17 cellular contexts compared by ENCODE assay signal in genomic region chr11:125175166-125175565, GRCh38. TPM values are rescaled to one million over a fixed set of nuclear protein-coding genes. Genes with fewer than 3 reads are reported as not detected.
DNase-seq lines count a peak whose midpoint lies in the region; ATAC-seq and TF ChIP-seq lines count a peak whose summit lies in the region.
"Had no signal": no experiment of that assay in that cellular context is flagged by ENCODE, and none has a peak within 500 bp of the region (broad histone marks: within the 10 kb centered on the region; RNA-seq: fewer than 3 reads in every experiment).

No MANE protein-coding gene starts in this region.

- no peak for TF ChIP-seq CTCF in spleen (IDR thresholded peaks at IDR 0.05 in 8 of 11, conservative IDR thresholded peaks at IDR 0.05 in 3 of 11)

- no peak overlapping the region for H2BK12ac ChIP-seq in mesenchymal stem cell (ENCODE audit: low read length in 2 of 2)

- DNase-seq in SJCRH30 (no peak), mesenchymal stem cell (no peak), spleen (peak; percentile 56), NCI-H510A treated with DMSO at 0.1 percent for 48 hours (lab: John Stamatoyannopoulos, UW) (no peak)
- no peak for DNase-seq in activated T-helper 2 cell treated with anti-CD3 and anti-CD28 coated beads, Interferon-gamma antibody, Interleukin-2, Interleukin-4, amounts not matched to agents 10 μg/mL and 5 μg/mL and 100 μg/mL, durations not matched to agents 14 hours and 24 hours and 36 hours (ENCODE audit: low spot score)
- DNase-seq: 8988T; AML-193; C1 segment of cervical spinal cord; CD4-positive, alpha-beta T cell; DMS79; GOT3; HFFc6; KBM-7 had no signal

- peaks cover 25% of the 10 kb centered on the region for H3K27me3 Mint-ChIP-seq in activated T-helper 2 cell treated with anti-CD3 and anti-CD28 coated beads, Interferon-gamma antibody, Interleukin-2, Interleukin-4, amounts not matched to agents 10 μg/mL and 5 μg/mL and 100 μg/mL, durations not matched to agents 14 hours and 24 hours and 36 hours (ENCODE audit: low read depth)

- H2AK5ac ChIP-seq in mesenchymal stem cell (ENCODE audit: low read length, severe bottlenecking), result peak overlapping the region; percentile 10

- peak overlapping the region in 1 of 2 experiments; percentile 53 for H3K14ac ChIP-seq in mesenchymal stem cell (ENCODE audit: low read length in 2 of 2)

- H4K91ac ChIP-seq in mesenchymal stem cell (ENCODE audit: low read length), result no peak overlapping the region

- no peak overlapping the region for H2BK15ac ChIP-seq in mesenchymal stem cell (ENCODE audit: low read depth, poor library complexity, severe bottlenecking)

- H3K4ac ChIP-seq in mesenchymal stem cell (ENCODE audit: low read depth in 1 of 2, low read length in 2 of 2), result no peak overlapping the region

- H3K79me1 ChIP-seq in mesenchymal stem cell (replicated peaks; ENCODE audit: low read length, poor library complexity, severe bottlenecking), result peaks cover 25% of the 10 kb centered on the region

- no peak for ATAC-seq in GM21526 (IDR thresholded peaks at IDR 0.05; ENCODE audit: low FRiP score, unreplicated experiment)
- ATAC-seq: GM12878 had no signal

- H3K27me3 ChIP-seq in BLaER1 treated with 17β-estradiol and CSF1 and Interleukin-3, amounts not matched to agents 10 nM and 100 nM, result peaks cover 0 to 8% (median 3%) of the 10 kb centered on the region in 11 experiments; a peak in 10 of 22 replicates
- H3K27me3 ChIP-seq in SJCRH30, result no peaks in the 10 kb centered on the region
- H3K27me3 ChIP-seq in mesenchymal stem cell (ENCODE audit: control insufficient read depth in 1 of 2, insufficient read depth in 1 of 2, low read length in 2 of 2), result peaks cover 0 to 61% of the 10 kb centered on the region in 2 experiments
- peaks cover 0 to 78% (median 0%) of the 10 kb centered on the region in 7 donors for H3K27me3 ChIP-seq in spleen (replicated peaks in 1 of 7)

- no peaks in the 10 kb centered on the region for H3K36me3 ChIP-seq in BLaER1 treated with 17β-estradiol and CSF1 and Interleukin-3, amounts not matched to agents 10 nM and 100 nM
- H3K36me3 ChIP-seq in SJCRH30 (no peaks in the 10 kb centered on the region; the same call in 1 of the 2 replicates), mesenchymal stem cell (ENCODE audit: control insufficient read depth in 1 of 2, insufficient read depth in 2 of 2, low read depth in 1 of 2, low read length in 2 of 2) (peaks cover 0 to 23% of the 10 kb centered on the region in 2 experiments), spleen (no peaks in the 10 kb centered on the region)
- H3K36me3 ChIP-seq: HAP-1 had no signal

- H3K9ac ChIP-seq in BLaER1 treated with 17β-estradiol and CSF1 and Interleukin-3, amounts not matched to agents 10 nM and 100 nM, result 0 out of 22 replicates have a peak overlapping the region, but pooled peaks of 1 of the 11 experiments have one; percentile 3
- H3K9ac ChIP-seq in mesenchymal stem cell (ENCODE audit: low read length), result no peak overlapping the region

- no peak overlapping the region for H2BK120ac ChIP-seq in mesenchymal stem cell (ENCODE audit: low read depth, low read length)

- 90% methylated on average over 4 of the region's 4 CpGs for WGBS in mesenchymal stem cell
- WGBS in spleen, 5 donors, result 43 to 78% (median 75%) methylated on average over 3 to 4 of the region's 4 CpGs

- H3K18ac ChIP-seq in mesenchymal stem cell (ENCODE audit: low read depth in 1 of 2, low read length in 2 of 2), result peak overlapping the region in 1 of 2 experiments; percentile 19

- peaks cover 30 to 49% (median 47%) of the 10 kb centered on the region in 10 experiments for H3K4me1 ChIP-seq in BLaER1 treated with 17β-estradiol and CSF1 and Interleukin-3, amounts not matched to agents 10 nM and 100 nM
- H3K4me1 ChIP-seq in SJCRH30 (peaks cover 65% of the 10 kb centered on the region), mesenchymal stem cell (ENCODE audit: control insufficient read depth, insufficient read depth, low read depth, low read length) (peaks cover 61% of the 10 kb centered on the region), spleen (peaks cover 0 to 14% (median 1%) of the 10 kb centered on the region in 6 donors)

- no peaks in the 10 kb centered on the region for H3K36me3 Mint-ChIP-seq in activated T-helper 2 cell treated with anti-CD3 and anti-CD28 coated beads, Interferon-gamma antibody, Interleukin-2, Interleukin-4, amounts not matched to agents 10 μg/mL and 5 μg/mL and 100 μg/mL, durations not matched to agents 14 hours and 24 hours and 36 hours (ENCODE audit: low read depth)

- H3K4me2 ChIP-seq in BLaER1 treated with 17β-estradiol and CSF1 and Interleukin-3, amounts not matched to agents 10 nM and 100 nM, result peak overlapping the region; percentile 71 to 92 (median 84)
- no peak overlapping the region for H3K4me2 ChIP-seq in mesenchymal stem cell (ENCODE audit: low read length, poor library complexity, severe bottlenecking)

- H3K4me3 Mint-ChIP-seq in activated T-helper 2 cell treated with anti-CD3 and anti-CD28 coated beads, Interferon-gamma antibody, Interleukin-2, Interleukin-4, amounts not matched to agents 10 μg/mL and 5 μg/mL and 100 μg/mL, durations not matched to agents 14 hours and 24 hours and 36 hours (ENCODE audit: low read depth), result no peak overlapping the region
- H3K4me3 Mint-ChIP-seq: CD4-positive, alpha-beta T cell; HFFc6 had no signal

- H3K9me3 ChIP-seq in BLaER1 treated with 17β-estradiol and CSF1 and Interleukin-3, amounts not matched to agents 10 nM and 100 nM (replicated peaks in 1 of 11), result no peaks in the 10 kb centered on the region
- no peaks in the 10 kb centered on the region for H3K9me3 ChIP-seq in SJCRH30 (replicated peaks)
- no peaks in the 10 kb centered on the region for H3K9me3 ChIP-seq in mesenchymal stem cell (ENCODE audit: control insufficient read depth, low read length)
- H3K9me3 ChIP-seq in spleen, result no peaks in the 10 kb centered on the region
- H3K9me3 ChIP-seq: HAP-1 had no signal

- H2AFZ ChIP-seq in mesenchymal stem cell (ENCODE audit: low read depth, low read length), result no peak overlapping the region

- peaks cover 3% of the 10 kb centered on the region for H3K4me1 Mint-ChIP-seq in activated T-helper 2 cell treated with anti-CD3 and anti-CD28 coated beads, Interferon-gamma antibody, Interleukin-2, Interleukin-4, amounts not matched to agents 10 μg/mL and 5 μg/mL and 100 μg/mL, durations not matched to agents 14 hours and 24 hours and 36 hours (ENCODE audit: low read depth)

- no peak overlapping the region; a peak in 2 of 20 replicates for H3K4me3 ChIP-seq in BLaER1 treated with 17β-estradiol and CSF1 and Interleukin-3, amounts not matched to agents 10 nM and 100 nM
- H3K4me3 ChIP-seq in SJCRH30 (no peak overlapping the region), mesenchymal stem cell (ENCODE audit: insufficient read depth in 1 of 2, low read depth in 1 of 2, low read length in 2 of 2) (no peak overlapping the region), spleen (no peak overlapping the region)
- H3K4me3 ChIP-seq: GM12878, HAP-1 had no signal

- intact Hi-C loops in spleen (cut with DNase I; ENCODE audit: low total_unique reads), result no loop called here
- intact Hi-C loops in activated T-helper 2 cell treated with anti-CD3 and anti-CD28 coated beads, Interferon-gamma antibody, Interleukin-2, Interleukin-4, amounts not matched to agents 10 μg/mL and 5 μg/mL and 100 μg/mL, durations not matched to agents 14 hours and 24 hours and 36 hours (cut with micrococcal nuclease), result no loop called here

- H3K9me3 Mint-ChIP-seq in activated T-helper 2 cell treated with anti-CD3 and anti-CD28 coated beads, Interferon-gamma antibody, Interleukin-2, Interleukin-4, amounts not matched to agents 10 μg/mL and 5 μg/mL and 100 μg/mL, durations not matched to agents 14 hours and 24 hours and 36 hours, result no peaks in the 10 kb centered on the region
- H3K9me3 Mint-ChIP-seq: CD4-positive, alpha-beta T cell; HFFc6 had no signal

- peaks cover 0 to 6% (median 0%) of the 10 kb centered on the region in 11 experiments; a peak in 3 of 22 replicates for H4K20me1 ChIP-seq in BLaER1 treated with 17β-estradiol and CSF1 and Interleukin-3, amounts not matched to agents 10 nM and 100 nM

- no peak overlapping the region for H2BK5ac ChIP-seq in mesenchymal stem cell (ENCODE audit: low read depth, low read length, poor library complexity, severe bottlenecking)

- no peak overlapping the region for H3K23ac ChIP-seq in mesenchymal stem cell (ENCODE audit: low read length in 2 of 2)

- peak overlapping the region in 1 of 11 experiments; percentile 49; a peak in 3 of 22 replicates for H3K27ac ChIP-seq in BLaER1 treated with 17β-estradiol and CSF1 and Interleukin-3, amounts not matched to agents 10 nM and 100 nM
- peak overlapping the region; percentile 69; the same call in 1 of the 2 replicates for H3K27ac ChIP-seq in SJCRH30
- no peak overlapping the region for H3K27ac ChIP-seq in mesenchymal stem cell (ENCODE audit: low read length, poor library complexity, severe bottlenecking)
- H3K27ac ChIP-seq in spleen, result no peak overlapping the region

- no peak overlapping the region for H4K8ac ChIP-seq in mesenchymal stem cell (ENCODE audit: low read length)

- TF ChIP-seq POLR2A in spleen (IDR thresholded peaks at IDR 0.05), result no peak

- H3K27ac Mint-ChIP-seq in activated T-helper 2 cell treated with anti-CD3 and anti-CD28 coated beads, Interferon-gamma antibody, Interleukin-2, Interleukin-4, amounts not matched to agents 10 μg/mL and 5 μg/mL and 100 μg/mL, durations not matched to agents 14 hours and 24 hours and 36 hours, result no peak overlapping the region
- H3K27ac Mint-ChIP-seq: CD4-positive, alpha-beta T cell; HFFc6 had no signal

RNA-seq across cellular contexts. Expression of gene PKNOX2, which starts 10.6 kb away (rescaled TPM):
- total RNA-seq in SJCRH30 (2014; rRNA removed; shearing (Covaris generic)), result 13.1 and 15.1 TPM in 2 replicates
- polyA plus RNA-seq in mesenchymal stem cell (2013, experiment 1 of 2), result 3.7 TPM
- polyA plus RNA-seq in mesenchymal stem cell (2013, experiment 2 of 2), result 3.4 TPM
- total RNA-seq in spleen, result 1 to 10 TPM; 2.7 to 8.9 (median 4.7) TPM
- 1 to 10 TPM in 1 of 3 donors, under 1 TPM in 2; 0.80 to 1.6 (median 0.80) TPM for polyA plus RNA-seq in spleen
- total RNA-seq in activated T-helper 2 cell treated with anti-CD3 and anti-CD28 coated beads, Interferon-gamma antibody, Interleukin-2, Interleukin-4, amounts not matched to agents 10 μg/mL and 5 μg/mL and 100 μg/mL, durations not matched to agents 14 hours and 24 hours and 36 hours, result not detected in 2 replicates
- total RNA-seq: CD4-positive, alpha-beta T cell; GM12878 had no signal
- polyA plus RNA-seq: GM12878 had no signal
